ENCODE assay signal across 23 cellular contexts in the genomic region with DNA sequence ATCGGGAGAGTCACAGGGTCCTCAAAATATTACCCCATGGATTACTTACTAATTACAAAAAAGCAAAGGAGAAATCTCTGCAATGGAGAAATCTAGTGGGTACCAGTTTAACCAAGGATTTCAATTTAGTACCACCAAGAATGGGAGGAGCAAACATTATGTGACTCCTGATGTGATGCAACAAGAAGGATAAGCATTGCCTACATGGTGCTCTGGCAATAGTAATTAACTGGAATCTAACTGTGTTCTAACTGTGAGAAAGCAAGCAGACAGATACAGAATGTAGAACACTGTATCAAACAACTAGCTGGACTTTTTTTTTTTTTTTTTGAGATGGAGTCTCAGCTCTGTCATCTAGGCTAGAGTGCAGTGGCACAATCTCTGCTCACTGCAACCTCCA.
"Had no signal": no experiment of that assay in that cellular context is flagged by ENCODE, and none has a peak within 500 bp of the region (broad histone marks: within the 10 kb centered on the region; RNA-seq: fewer than 3 reads in every experiment).

No MANE protein-coding gene starts in this region.

- H3K27me3 ChIP-seq: esophagus squamous epithelium, gastroesophageal sphincter had no signal

- H3K36me3 ChIP-seq: esophagus squamous epithelium, gastroesophageal sphincter had no signal

- H3K27ac Mint-ChIP-seq: activated CD4-positive, alpha-beta memory T cell treated with anti-CD3 and anti-CD28 coated beads, Interleukin-2, amount 10 ng/mL, durations not matched to agents 7 days and 5 days; activated CD4-positive, alpha-beta T cell treated with anti-CD3 and anti-CD28 coated beads, Interleukin-2, amount 10 ng/mL, durations not matched to agents 7 days and 5 days; activated naive CD8-positive, alpha-beta T cell treated with anti-CD3 and anti-CD28 coated beads, Interleukin-2, amount 10 ng/mL, durations not matched to agents 7 days and 5 days; activated T-cell treated with anti-CD3 and anti-CD28 coated beads, Interleukin-2, amount 50 U/mL, for 24 hours had no signal

- H3K9me3 ChIP-seq: esophagus squamous epithelium, gastroesophageal sphincter had no signal

- H3K4me3 ChIP-seq: esophagus squamous epithelium, gastroesophageal sphincter had no signal

- H3K27ac ChIP-seq: epithelial cell of prostate, esophagus squamous epithelium had no signal

- ATAC-seq: activated naive CD4-positive, alpha-beta T cell treated with anti-CD3 and anti-CD28 coated beads, Interleukin-2, amount 50 U/mL, for 72 hours; activated T-cell treated with anti-CD3 and anti-CD28 coated beads, Interleukin-2, amount 50 U/mL, for 72 hours; gastroesophageal sphincter had no signal

- DNase-seq: activated CD4-positive, alpha-beta memory T cell treated with anti-CD3 and anti-CD28 coated beads, Interleukin-2, amount 10 ng/mL, durations not matched to agents 7 days and 5 days; activated CD4-positive, alpha-beta T cell treated with anti-CD3 and anti-CD28 coated beads for 1 hour; activated CD4-positive, alpha-beta T cell treated with anti-CD3 and anti-CD28 coated beads for 4 hours; activated CD4-positive, alpha-beta T cell treated with anti-CD3 and anti-CD28 coated beads, Interleukin-2, amount 10 ng/mL, durations not matched to agents 7 days and 5 days; activated CD4-positive, alpha-beta T cell treated with anti-CD3 and anti-CD28 coated beads, Interleukin-2, amount 50 U/mL, for 4 hours; activated CD8-positive, alpha-beta memory T cell treated with anti-CD3 and anti-CD28 coated beads, Interleukin-2, amount 50 U/mL, for 48 hours; activated effector memory CD4-positive, alpha-beta T cell treated with Interleukin-2 at 50 U/mL for 16 hours; activated gamma-delta T cell treated with Interleukin-2 at 50 U/mL for 16 hours; activated naive CD4-positive, alpha-beta T cell treated with Interleukin-2 at 50 U/mL for 16 hours; activated naive CD8-positive, alpha-beta T cell treated with anti-CD3 and anti-CD28 coated beads, Interleukin-2, amount 10 ng/mL, durations not matched to agents 7 days and 5 days; activated T-cell treated with anti-CD3 and anti-CD28 coated beads for 4 hours; activated T-cell treated with anti-CD3 and anti-CD28 coated beads, Interleukin-2, amount 50 U/mL, for 24 hours; activated T-cell treated with anti-CD3 and anti-CD28 coated beads, Interleukin-2, amount 50 U/mL, for 72 hours; amniotic stem cell; anterior cingulate cortex; caudate nucleus; effector CD8-positive, alpha-beta T cell; esophagus squamous epithelium; foreskin melanocyte; T-helper 2 cell had no signal

- H3K27me3 Mint-ChIP-seq: activated CD4-positive, alpha-beta memory T cell treated with anti-CD3 and anti-CD28 coated beads, Interleukin-2, amount 10 ng/mL, durations not matched to agents 7 days and 5 days; activated CD4-positive, alpha-beta T cell treated with anti-CD3 and anti-CD28 coated beads, Interleukin-2, amount 10 ng/mL, durations not matched to agents 7 days and 5 days; activated naive CD8-positive, alpha-beta T cell treated with anti-CD3 and anti-CD28 coated beads, Interleukin-2, amount 10 ng/mL, durations not matched to agents 7 days and 5 days; activated T-cell treated with anti-CD3 and anti-CD28 coated beads, Interleukin-2, amount 50 U/mL, for 24 hours had no signal

- H3K4me3 Mint-ChIP-seq: activated CD4-positive, alpha-beta memory T cell treated with anti-CD3 and anti-CD28 coated beads, Interleukin-2, amount 10 ng/mL, durations not matched to agents 7 days and 5 days; activated CD4-positive, alpha-beta T cell treated with anti-CD3 and anti-CD28 coated beads, Interleukin-2, amount 10 ng/mL, durations not matched to agents 7 days and 5 days; activated naive CD8-positive, alpha-beta T cell treated with anti-CD3 and anti-CD28 coated beads, Interleukin-2, amount 10 ng/mL, durations not matched to agents 7 days and 5 days; activated T-cell treated with anti-CD3 and anti-CD28 coated beads, Interleukin-2, amount 50 U/mL, for 24 hours; activated T-cell treated with anti-CD3 and anti-CD28 coated beads, Interleukin-2, amount 50 U/mL, for 72 hours had no signal
